24 cellular contexts compared by ENCODE assay signal in the genomic region with DNA sequence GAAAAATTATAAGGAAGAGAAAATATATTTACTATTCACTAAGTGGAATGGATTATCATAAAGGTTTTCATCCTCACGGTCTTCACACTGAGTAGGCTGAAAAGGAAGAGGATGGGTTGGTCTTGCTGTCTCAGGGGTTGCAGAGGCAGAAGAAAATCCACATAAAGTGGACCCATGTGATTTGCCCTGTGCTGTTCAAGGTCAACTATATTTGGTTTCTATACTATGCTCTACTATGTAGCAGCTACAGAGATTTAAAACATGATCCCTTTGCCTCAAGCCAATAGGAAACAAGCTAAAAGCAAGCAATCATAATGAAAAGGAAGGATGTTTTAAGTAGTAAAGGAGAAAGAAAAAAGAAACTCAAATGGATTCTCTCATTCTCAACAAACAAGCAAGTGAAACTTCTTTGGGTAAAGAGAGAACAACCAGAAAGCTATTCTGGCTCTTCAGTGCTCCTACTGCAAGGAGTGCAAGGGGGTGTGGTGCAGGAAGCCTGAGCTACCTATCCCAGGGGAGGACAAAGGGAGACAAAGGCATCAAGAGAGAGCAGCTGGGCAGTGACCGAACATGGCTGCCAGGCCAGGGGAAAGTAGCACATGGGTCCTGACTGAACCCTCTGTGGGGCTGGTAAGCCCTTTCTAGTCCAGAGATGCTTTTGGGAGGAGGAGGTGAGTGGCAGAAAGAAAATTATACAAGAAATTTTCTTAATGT. TPM values are rescaled to one million over a fixed set of nuclear protein-coding genes. Genes with fewer than 3 reads are reported as not detected.
DNase-seq lines count a peak whose midpoint lies in the region; ATAC-seq, FAIRE-seq and TF ChIP-seq lines count a peak whose summit lies in the region.
"Had no signal": no experiment of that assay in that cellular context is flagged by ENCODE, and none has a peak within 500 bp of the region (broad histone marks: within the 10 kb centered on the region; RNA-seq: fewer than 3 reads in every experiment).

No MANE protein-coding gene starts in this region.

- H3K27ac ChIP-seq in naive thymus-derived CD4-positive, alpha-beta T cell (ENCODE audit: low read depth, low read length) = no peak overlapping the region
- H3K27ac ChIP-seq in uterus = no peak overlapping the region
- H3K27ac ChIP-seq: A549, body of pancreas, colonic mucosa, foreskin keratinocyte, psoas muscle had no signal

- H3K4me1 Mint-ChIP-seq in T-helper 17 cell = peaks cover 47% of the 10 kb centered on the region
- peaks cover 21 to 59% (median 38%) of the 10 kb centered on the region in 7 donors for H3K4me1 Mint-ChIP-seq in naive thymus-derived CD4-positive, alpha-beta T cell
- H3K4me1 Mint-ChIP-seq: nephron had no signal

- H3K27ac Mint-ChIP-seq in T-helper 17 cell = peak overlapping the region; percentile 77
- H3K27ac Mint-ChIP-seq in naive thymus-derived CD4-positive, alpha-beta T cell = peak overlapping the region in 5 of 9 donors; percentile 2 to 74 (median 34)
- H3K27ac Mint-ChIP-seq: activated naive CD4-positive, alpha-beta T cell treated with anti-CD3 and anti-CD28 coated beads for 36 hours; nephron; stimulated activated naive B cell treated with anti-CD40 and anti-IgM and Interleukin-4, amounts not matched to agents 10 μg/mL and 1 μg/mL and 100 μg/mL, for 72 hours had no signal

- ATAC-seq in T-helper 17 cell (no peak), GM19467 (IDR thresholded peaks at IDR 0.05; ENCODE audit: unreplicated experiment) (no peak)
- no peak for ATAC-seq in naive thymus-derived CD4-positive, alpha-beta T cell
- ATAC-seq: A549; body of pancreas; foreskin keratinocyte; psoas muscle; stimulated activated naive B cell treated with anti-CD40 and anti-IgM and Interleukin-4, amounts not matched to agents 10 μg/mL and 1 μg/mL and 100 μg/mL, for 72 hours had no signal

- POLR2A ChIA-PET in naive thymus-derived CD4-positive, alpha-beta T cell (lab: Charles Lee) = interaction anchor here (0.9 to 1.2 kb wide), 4 partner anchors 11 to 35 kb away, joined by 3 to 6 read pairs (median 4); no protein-coding TSS in a partner anchor

- peaks cover 0 to 10% of the 10 kb centered on the region in 2 donors for H3K4me1 ChIP-seq in naive thymus-derived CD4-positive, alpha-beta T cell (ENCODE audit: control insufficient read depth in 2 of 2, insufficient read depth in 2 of 2, low read length in 2 of 2)
- H3K4me1 ChIP-seq in uterus = no peaks in the 10 kb centered on the region
- H3K4me1 ChIP-seq: colonic mucosa, foreskin keratinocyte had no signal

- FAIRE-seq in GM19239 (lab: Jason Lieb, UNC) = peak; percentile 86
- FAIRE-seq: A549, endothelial cell of umbilical vein had no signal

- no peaks in the 10 kb centered on the region for H3K36me3 ChIP-seq in naive thymus-derived CD4-positive, alpha-beta T cell (ENCODE audit: control insufficient read depth in 2 of 3, insufficient read depth in 3 of 3, low read length in 3 of 3)
- no peaks in the 10 kb centered on the region for H3K36me3 ChIP-seq in uterus
- H3K36me3 ChIP-seq: colonic mucosa had no signal

- no peaks in the 10 kb centered on the region for H3K9me3 Mint-ChIP-seq in naive thymus-derived CD4-positive, alpha-beta T cell
- H3K9me3 Mint-ChIP-seq: activated naive CD4-positive, alpha-beta T cell treated with anti-CD3 and anti-CD28 coated beads for 36 hours; CD4-positive, alpha-beta T cell; nephron; stimulated activated naive B cell treated with anti-CD40 and anti-IgM and Interleukin-4, amounts not matched to agents 10 μg/mL and 1 μg/mL and 100 μg/mL, for 72 hours had no signal

- H3K9me3 ChIP-seq in T-helper 17 cell (ENCODE audit: control insufficient read depth, low read length, poor library complexity, severe bottlenecking) (no peaks in the 10 kb centered on the region), uterus (no peaks in the 10 kb centered on the region)
- H3K9me3 ChIP-seq in naive thymus-derived CD4-positive, alpha-beta T cell (ENCODE audit: control insufficient read depth in 2 of 3, low read length in 3 of 3) = no peaks in the 10 kb centered on the region
- H3K9me3 ChIP-seq: A549, body of pancreas, colonic mucosa, psoas muscle had no signal

- peaks cover 2% of the 10 kb centered on the region for H3K36me3 Mint-ChIP-seq in T-helper 17 cell (ENCODE audit: low read depth)
- H3K36me3 Mint-ChIP-seq in naive thymus-derived CD4-positive, alpha-beta T cell = peaks cover 8 to 24% (median 21%) of the 10 kb centered on the region in 5 donors

- DNase-seq in NCI-H1436 (lab: John Stamatoyannopoulos, UW) (peak; percentile 33), NCI-H1436 treated with DMSO at 0.1 percent for 48 hours (lab: John Stamatoyannopoulos, UW) (no peak), GM19239 (ENCODE audit: insufficient read length, low spot score) (no peak), T-helper 17 cell (no peak), uterus (no peak), NCI-H2227 (lab: John Stamatoyannopoulos, UW; ENCODE audit: unreplicated experiment) (no peak)
- DNase-seq in naive thymus-derived CD4-positive, alpha-beta T cell = no peak
- DNase-seq: activated CD4-positive, alpha-beta T cell treated with anti-CD3 and anti-CD28 coated beads for 1 hour; activated CD8-positive, alpha-beta memory T cell treated with anti-CD3 and anti-CD28 coated beads, Interleukin-2, amount 50 U/mL, for 4 hours; activated naive CD4-positive, alpha-beta T cell treated with anti-CD3 and anti-CD28 coated beads for 36 hours; body of pancreas; CD4-positive, alpha-beta T cell; colonic mucosa; foreskin keratinocyte; NCI-H1092; NCI-H226; psoas muscle; SHP77 treated with DMSO at 0.1 percent for 48 hours; stimulated activated naive B cell treated with anti-CD40 and anti-IgM and Interleukin-4, amounts not matched to agents 10 μg/mL and 1 μg/mL and 100 μg/mL, for 72 hours; trophoblast cell had no signal

- CTCF ChIA-PET in naive thymus-derived CD4-positive, alpha-beta T cell (lab: Charles Lee) = no interaction called here

- H3K4me3 Mint-ChIP-seq in T-helper 17 cell = no peak overlapping the region
- H3K4me3 Mint-ChIP-seq in naive thymus-derived CD4-positive, alpha-beta T cell = peak overlapping the region in 2 of 10 donors; percentile 6 to 44
- H3K4me3 Mint-ChIP-seq: activated naive CD4-positive, alpha-beta T cell treated with anti-CD3 and anti-CD28 coated beads for 36 hours; CD4-positive, alpha-beta T cell; nephron; stimulated activated naive B cell treated with anti-CD40 and anti-IgM and Interleukin-4, amounts not matched to agents 10 μg/mL and 1 μg/mL and 100 μg/mL, for 72 hours had no signal

- TF ChIP-seq POLR2A in uterus (IDR thresholded peaks at IDR 0.05) = no peak

- no peaks in the 10 kb centered on the region for H3K27me3 Mint-ChIP-seq in T-helper 17 cell
- H3K27me3 Mint-ChIP-seq in naive thymus-derived CD4-positive, alpha-beta T cell = no peaks in the 10 kb centered on the region
- H3K27me3 Mint-ChIP-seq: CD4-positive, alpha-beta T cell; stimulated activated naive B cell treated with anti-CD40 and anti-IgM and Interleukin-4, amounts not matched to agents 10 μg/mL and 1 μg/mL and 100 μg/mL, for 72 hours had no signal

- no peak overlapping the region for H3K4me3 ChIP-seq in naive thymus-derived CD4-positive, alpha-beta T cell (ENCODE audit: low read length)
- H3K4me3 ChIP-seq in uterus = no peak overlapping the region
- H3K4me3 ChIP-seq: A549, body of pancreas, colonic mucosa, psoas muscle had no signal

- TF ChIP-seq CTCF in uterus (IDR thresholded peaks at IDR 0.05) = no peak

- intact Hi-C loops in naive thymus-derived CD4-positive, alpha-beta T cell (cut with micrococcal nuclease) = no loop called here
- intact Hi-C loops in uterus (cut with DNase I; ENCODE audit: low total_unique reads) = no loop called here

- H3K27me3 ChIP-seq in naive thymus-derived CD4-positive, alpha-beta T cell (ENCODE audit: control insufficient read depth in 2 of 2, insufficient read depth in 2 of 2, low read length in 2 of 2) = no peaks in the 10 kb centered on the region
- no peaks in the 10 kb centered on the region for H3K27me3 ChIP-seq in uterus
- H3K27me3 ChIP-seq: body of pancreas, colonic mucosa, foreskin keratinocyte had no signal

RNA-seq across cellular contexts. Expression of gene SFMBT1, which starts 35.9 kb away (rescaled TPM):
- total RNA-seq in T-helper 17 cell = 10 to 100 TPM; 36.1 to 49.8 TPM
- total RNA-seq in naive thymus-derived CD4-positive, alpha-beta T cell = 10 to 100 TPM; 28.4 to 47.1 (median 39.0) TPM
- polyA plus RNA-seq in naive thymus-derived CD4-positive, alpha-beta T cell = 10 to 100 TPM in 1 of 2 donors, 1 to 10 TPM in 1; 9.9 to 25.3 TPM
- total RNA-seq in uterus = 10 to 100 TPM in 3 of 4 donors, 1 to 10 TPM in 1; 3.3 to 37.9 (median 15.1) TPM
